ENCODE assay signal across 8 cellular contexts in genomic region chr2:85410584-85411404, GRCh38. TPM values are rescaled to one million over a fixed set of nuclear protein-coding genes. Genes with fewer than 3 reads are reported as not detected.
DNase-seq lines count a peak whose midpoint lies in the region; ATAC-seq and TF ChIP-seq lines count a peak whose summit lies in the region.

No MANE protein-coding gene starts in this region.

- H3K4me3 Mint-ChIP-seq in T-helper 1 cell treated with Interleukin-12 subunit alpha and Interleukin-12 subunit beta and Interleukin-4 antibody, amounts not matched to agents 30 μg/mL and 1 μg/mL, for 36 hours, result peak overlapping the region; percentile 86

- no peak for TF ChIP-seq CTCF in Panc1 (IDR thresholded peaks at IDR 0.05)
- no peak for TF ChIP-seq CTCF in foreskin fibroblast (IDR thresholded peaks at IDR 0.05; ENCODE audit: low read depth, low read length)

- H3K4me1 ChIP-seq in Panc1 (ENCODE audit: control insufficient read depth, insufficient read depth, low read length) (peaks cover 40% of the 10 kb centered on the region), thymus (ENCODE audit: control insufficient read depth, insufficient read depth, low read length) (peaks cover 26% of the 10 kb centered on the region)
- H3K4me1 ChIP-seq in effector memory CD4-positive, alpha-beta T cell (ENCODE audit: control insufficient read depth, insufficient read depth, low read length, poor library complexity, severe bottlenecking), result peaks cover 29% of the 10 kb centered on the region

- H3K27me3 ChIP-seq in Panc1 (ENCODE audit: control insufficient read depth, insufficient read depth, low read length) (no peaks in the 10 kb centered on the region), thymus (ENCODE audit: control insufficient read depth, insufficient read depth) (no peaks in the 10 kb centered on the region), H7 (ENCODE audit: control insufficient read depth, insufficient read depth, low read length) (no peaks in the 10 kb centered on the region)
- no peaks in the 10 kb centered on the region for H3K27me3 ChIP-seq in effector memory CD4-positive, alpha-beta T cell (replicated peaks; ENCODE audit: control insufficient read depth, insufficient read depth, low read length, poor library complexity, severe bottlenecking)

- H3K4me1 Mint-ChIP-seq in T-helper 1 cell treated with Interleukin-12 subunit alpha and Interleukin-12 subunit beta and Interleukin-4 antibody, amounts not matched to agents 30 μg/mL and 1 μg/mL, for 36 hours (ENCODE audit: low read depth), result peaks cover 55% of the 10 kb centered on the region

- peaks cover 4% of the 10 kb centered on the region for H3K27me3 Mint-ChIP-seq in T-helper 1 cell treated with Interleukin-12 subunit alpha and Interleukin-12 subunit beta and Interleukin-4 antibody, amounts not matched to agents 30 μg/mL and 1 μg/mL, for 36 hours (ENCODE audit: low read depth)

- no TSS peak for BruUV-seq in Panc1 (replicated peaks; lab: Mats Ljungman, UMichigan)

- in situ Hi-C loops in Panc1 (cut with HindIII; ENCODE audit: low pct_unique_long_range_greater_than_20kb, low sequenced_read_pairs), result loop anchor here (25.0 kb wide), 1 partner anchor 127 kb away; the partner anchor contains the start of gene MAT2A

- DNase-seq in T-helper 1 cell (no peak), Panc1 (ENCODE audit: low read depth, low spot score) (no peak), foreskin fibroblast (peak; percentile 22 to 55), H7 (no peak), OCI-M1 (lab: John Stamatoyannopoulos, UW) (no peak)
- no peak for DNase-seq in effector memory CD4-positive, alpha-beta T cell

- H3K36me3 Mint-ChIP-seq in T-helper 1 cell treated with Interleukin-12 subunit alpha and Interleukin-12 subunit beta and Interleukin-4 antibody, amounts not matched to agents 30 μg/mL and 1 μg/mL, for 36 hours (ENCODE audit: low read depth), result peaks cover 6% of the 10 kb centered on the region

- 88% methylated on average over 13 of the region's 13 CpGs for WGBS in thymus

- H3K4me3 ChIP-seq in Panc1 (ENCODE audit: low read depth in 2 of 2, low read length in 2 of 2), result no peak overlapping the region
- H3K4me3 ChIP-seq in foreskin fibroblast (ENCODE audit: low read depth in 1 of 2, low read length in 2 of 2), result no peak overlapping the region
- no peak overlapping the region for H3K4me3 ChIP-seq in thymus (ENCODE audit: low read length)
- H3K4me3 ChIP-seq in H7 (ENCODE audit: insufficient read depth, low read depth, low read length), result no peak overlapping the region
- no peak overlapping the region for H3K4me3 ChIP-seq in effector memory CD4-positive, alpha-beta T cell (ENCODE audit: insufficient read depth, low read depth, low read length, poor library complexity, severe bottlenecking)

- POLR2A ChIA-PET in Panc1 (lab: Charles Lee), result interaction anchor here (0.6 kb wide), 1 partner anchor 151 kb away, joined by 3 read pairs; no protein-coding TSS in a partner anchor

- CTCF ChIA-PET in Panc1 (lab: Charles Lee), result no interaction called here

- intact Hi-C loops in Panc1 (cut with micrococcal nuclease; ENCODE audit: unreplicated experiment), result no loop called here

- H3K27ac Mint-ChIP-seq in T-helper 1 cell treated with Interleukin-12 subunit alpha and Interleukin-12 subunit beta and Interleukin-4 antibody, amounts not matched to agents 30 μg/mL and 1 μg/mL, for 36 hours, result peak overlapping the region; percentile 82

- ATAC-seq in Panc1, result no peak

- H3K36me3 ChIP-seq in Panc1 (ENCODE audit: control insufficient read depth, insufficient read depth, low read length), result no peaks in the 10 kb centered on the region
- H3K36me3 ChIP-seq in thymus (ENCODE audit: control insufficient read depth, insufficient read depth), result no peaks in the 10 kb centered on the region
- H3K36me3 ChIP-seq in H7 (replicated peaks; ENCODE audit: control insufficient read depth, insufficient read depth, low read length), result no peaks in the 10 kb centered on the region
- no peaks in the 10 kb centered on the region for H3K36me3 ChIP-seq in effector memory CD4-positive, alpha-beta T cell (ENCODE audit: control insufficient read depth, insufficient read depth, low read length)

- no peaks in the 10 kb centered on the region for H3K9me3 ChIP-seq in Panc1 (ENCODE audit: control insufficient read depth, insufficient read depth, low read depth, low read length)
- no peaks in the 10 kb centered on the region for H3K9me3 ChIP-seq in thymus (ENCODE audit: control insufficient read depth)
- H3K9me3 ChIP-seq in effector memory CD4-positive, alpha-beta T cell (ENCODE audit: control insufficient read depth, low read length), result no peaks in the 10 kb centered on the region

- H3K9me3 Mint-ChIP-seq in T-helper 1 cell treated with Interleukin-12 subunit alpha and Interleukin-12 subunit beta and Interleukin-4 antibody, amounts not matched to agents 30 μg/mL and 1 μg/mL, for 36 hours, result no peaks in the 10 kb centered on the region

- peak overlapping the region; percentile 67 for H3K27ac ChIP-seq in Panc1 (ENCODE audit: low read length)
- H3K27ac ChIP-seq in thymus (ENCODE audit: low read depth), result peak overlapping the region; percentile 46
- H3K27ac ChIP-seq in effector memory CD4-positive, alpha-beta T cell (ENCODE audit: insufficient read depth, low read length, poor library complexity, severe bottlenecking), result no peak overlapping the region

RNA-seq across cellular contexts. Expression of gene CAPG, which starts 0.6 kb away (rescaled TPM):
- 202 TPM for total RNA-seq in Panc1 (2021; ENCODE audit: unreplicated experiment)
- 510 TPM for polyA plus RNA-seq in Panc1 (2012; ENCODE audit: insufficient read length)
- 118 TPM for polyA plus RNA-seq in thymus
- 242 and 268 TPM in 2 replicates for total RNA-seq in H7 (2014; rRNA removed; shearing (Covaris generic))

RNA-seq across cellular contexts. Expression of gene SH2D6, which starts 7.7 kb away (rescaled TPM):
- total RNA-seq in Panc1 (2021; ENCODE audit: unreplicated experiment), result 3.3 TPM
- polyA plus RNA-seq in Panc1 (2012; ENCODE audit: insufficient read length), result 3.3 TPM
- 0.55 TPM for polyA plus RNA-seq in thymus
- total RNA-seq in H7 (2014; rRNA removed; shearing (Covaris generic)), result not detected in 2 replicates

RNA-seq across cellular contexts. Expression of gene ELMOD3, which starts 56.2 kb away (rescaled TPM):
- 14.8 TPM for total RNA-seq in Panc1 (2021; ENCODE audit: unreplicated experiment)
- 18.8 TPM for polyA plus RNA-seq in Panc1 (2012; ENCODE audit: insufficient read length)
- polyA plus RNA-seq in thymus, result 21.7 TPM
- total RNA-seq in H7 (2014; rRNA removed; shearing (Covaris generic)), result 11.3 and 11.5 TPM in 2 replicates

RNA-seq across cellular contexts. Expression of gene RETSAT, which starts 56.5 kb away (rescaled TPM):
- 50.9 TPM for total RNA-seq in Panc1 (2021; ENCODE audit: unreplicated experiment)
- 45.0 TPM for polyA plus RNA-seq in Panc1 (2012; ENCODE audit: insufficient read length)
- 12.8 TPM for polyA plus RNA-seq in thymus
- total RNA-seq in H7 (2014; rRNA removed; shearing (Covaris generic)), result 18.5 and 29.6 TPM in 2 replicates

Comparison
In these comparisons a context has a peak if more than half of its experiments do, and no peak if none do; other contexts are left out.
1. DNase-seq: peak in foreskin fibroblast (2 of 2); none in T-helper 1 cell (0 of 5), Panc1 (single experiment), H7 (single experiment), effector memory CD4-positive, alpha-beta T cell (0 of 3) and OCI-M1 (single experiment).